In the genomic region with DNA sequence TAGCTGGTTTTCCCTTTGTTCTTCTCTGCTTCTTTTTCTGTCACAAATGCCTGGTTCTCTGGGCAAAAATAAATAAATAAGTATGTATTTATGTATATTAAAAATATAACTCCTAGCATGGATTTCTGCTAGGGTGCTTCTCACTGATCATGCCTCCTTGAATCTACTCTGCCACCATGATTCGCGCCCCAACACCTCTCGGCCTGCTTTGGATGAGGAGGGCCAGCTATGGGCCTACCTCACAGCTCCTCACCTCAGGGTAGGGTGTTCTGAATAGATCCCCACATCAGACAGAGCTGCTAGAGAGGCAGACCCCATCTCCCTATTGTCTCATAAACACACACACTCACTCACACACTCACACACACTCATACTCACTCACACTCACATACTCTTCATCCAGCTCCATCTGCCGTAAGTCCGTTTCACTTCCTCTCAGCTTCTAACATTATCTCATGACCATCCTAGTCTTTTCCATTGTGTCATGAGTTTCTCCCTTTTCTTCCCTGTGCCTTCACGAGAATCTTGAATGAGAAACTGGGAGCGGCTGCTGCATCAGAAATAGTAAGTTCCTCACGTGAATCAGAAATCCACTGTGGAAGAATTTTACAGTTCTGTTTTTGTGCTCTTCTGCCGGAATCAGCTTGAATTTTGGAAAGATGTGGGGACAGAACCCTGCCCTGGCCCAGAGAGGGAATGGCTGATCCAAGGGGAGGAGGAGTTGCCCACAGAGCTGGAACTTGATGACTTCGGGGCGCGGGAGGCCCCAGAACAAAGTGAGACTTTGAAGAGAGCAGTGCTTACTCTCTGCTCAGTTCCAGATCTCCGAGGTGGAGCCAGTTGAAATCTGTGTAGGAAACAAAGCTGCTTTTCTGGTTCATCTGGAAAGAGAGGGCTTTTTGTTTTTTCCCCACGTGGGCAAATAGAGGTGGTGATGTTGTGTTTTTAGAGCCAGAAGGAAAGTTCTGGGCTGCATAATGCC, we compare ENCODE assay signal across 1 cellular context.
TF ChIP-seq lines count a peak whose summit lies in the region.

No MANE protein-coding gene starts in this region.

TF ChIP-seq in H1, 55 proteins besides CTCF, POLR2A, EP300 and RAD21:
- TF ChIP-seq, protein P1, sequence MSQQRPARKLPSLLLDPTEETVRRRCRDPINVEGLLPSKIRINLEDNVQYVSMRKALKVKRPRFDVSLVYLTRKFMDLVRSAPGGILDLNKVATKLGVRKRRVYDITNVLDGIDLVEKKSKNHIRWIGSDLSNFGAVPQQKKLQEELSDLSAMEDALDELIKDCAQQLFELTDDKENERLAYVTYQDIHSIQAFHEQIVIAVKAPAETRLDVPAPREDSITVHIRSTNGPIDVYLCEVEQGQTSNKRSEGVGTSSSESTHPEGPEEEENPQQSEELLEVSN (IDR thresholded peaks at IDR 0.05) = no peak
- TF ChIP-seq HDAC2 (IDR thresholded peaks at IDR 0.05; ENCODE audit: borderline replicate concordance in 1 of 2, low read depth in 2 of 2, low read length in 2 of 2) (no peak), CBX5 (IDR thresholded peaks at IDR 0.05; ENCODE audit: low read depth, low read length) (no peak), PHF8 (conservative IDR thresholded peaks at IDR 0.05; ENCODE audit: low read depth, low read length) (no peak), CHD1 (IDR thresholded peaks at IDR 0.05; ENCODE audit: low read depth, low read length) (no peak), SRF (IDR thresholded peaks at IDR 0.05; ENCODE audit: low read depth, low read length) (no peak), BACH1 (IDR thresholded peaks at IDR 0.05; ENCODE audit: low read length) (no peak), CEBPB (IDR thresholded peaks at IDR 0.05; ENCODE audit: low read depth, low read length) (no peak), SP1 (IDR thresholded peaks at IDR 0.05; ENCODE audit: low read depth, low read length) (no peak)
